In genomic region chr17:850828-851759, GRCh38 we compare ENCODE assay signal across 15 cellular contexts.
DNase-seq lines count a peak whose midpoint lies in the region; ATAC-seq and TF ChIP-seq lines count a peak whose summit lies in the region.
"Had no signal": no experiment of that assay in that cellular context is flagged by ENCODE, and none has a peak within 500 bp of the region (broad histone marks: within the 10 kb centered on the region; RNA-seq: fewer than 3 reads in every experiment).

No MANE protein-coding gene starts in this region.

- no peaks in the 10 kb centered on the region for H4K20me1 ChIP-seq in GM23248 (ENCODE audit: insufficient read depth)
- H4K20me1 ChIP-seq in mammary epithelial cell (ENCODE audit: insufficient read depth, low read length), result no peaks in the 10 kb centered on the region

- no peaks in the 10 kb centered on the region for H3K9me2 ChIP-seq in GM23248 (ENCODE audit: insufficient read depth)

- intact Hi-C loops in mammary epithelial cell (cut with micrococcal nuclease), result no loop called here
- intact Hi-C loops in gastrocnemius medialis (cut with DNase I; ENCODE audit: low total_unique reads), result no loop called here
- intact Hi-C loops in activated CD4-positive, alpha-beta T cell treated with anti-CD3 and anti-CD28 coated beads, Interleukin-2, amount 10 ng/mL, durations not matched to agents 24 days and 14 days (cut with micrococcal nuclease), result no loop called here

- dilution Hi-C loops in mammary epithelial cell (cut with HindIII; ENCODE audit: low sequenced_read_pairs), result no loop called here

- H3K4me3 ChIP-seq in GM23248 (peak overlapping the region; percentile 68), mammary epithelial cell (replicated peaks in 1 of 3; ENCODE audit: insufficient read depth in 1 of 3, low read depth in 2 of 3, low read length in 3 of 3) (no peak overlapping the region), right atrium auricular region (peak overlapping the region in 1 of 2 donors; percentile 26), gastrocnemius medialis (peak overlapping the region; percentile 15 to 38 (median 34))
- H3K4me3 ChIP-seq: pancreas had no signal

- H3K27me3 Mint-ChIP-seq in activated CD4-positive, alpha-beta T cell treated with anti-CD3 and anti-CD28 coated beads, Interleukin-2, amount 10 ng/mL, durations not matched to agents 24 days and 14 days, result peaks cover 20% of the 10 kb centered on the region

- BruUV-seq in mammary epithelial cell (replicated peaks; lab: Mats Ljungman, UMichigan), result no TSS peak

- 19 to 20% methylated on average over 32 of the region's 32 CpGs for WGBS in GM23248 (ENCODE audit: low coverage in 1 of 2, low lambda C conversion rate in 2 of 2, missing lambda C conversion rate in 2 of 2), 2 experiments
- 51% methylated on average over 23 of the region's 32 CpGs for WGBS in mammary epithelial cell (ENCODE audit: low coverage, missing lambda C conversion rate)

- peak overlapping the region; percentile 82 for H2AFZ ChIP-seq in GM23248
- no peak overlapping the region for H2AFZ ChIP-seq in mammary epithelial cell (ENCODE audit: low read depth, low read length)

- no peak for TF ChIP-seq CTCF in mammary epithelial cell (conservative IDR thresholded peaks at IDR 0.05 in 1 of 2, IDR thresholded peaks at IDR 0.05 in 1 of 2; ENCODE audit: extremely low read depth in 1 of 2, insufficient read depth in 1 of 2, low read depth in 1 of 2, low read length in 2 of 2)
- TF ChIP-seq CTCF in right atrium auricular region (IDR thresholded peaks at IDR 0.05), result no peak
- no peak for TF ChIP-seq CTCF in gastrocnemius medialis (IDR thresholded peaks at IDR 0.05 in 4 of 5, conservative IDR thresholded peaks at IDR 0.05 in 1 of 5)

- H3K36me3 ChIP-seq in GM23248 (ENCODE audit: low read depth), result no peaks in the 10 kb centered on the region
- H3K36me3 ChIP-seq in mammary epithelial cell (ENCODE audit: insufficient read depth, low read length), result no peaks in the 10 kb centered on the region
- H3K36me3 ChIP-seq in right atrium auricular region, result no peaks in the 10 kb centered on the region
- no peaks in the 10 kb centered on the region for H3K36me3 ChIP-seq in gastrocnemius medialis
- H3K36me3 ChIP-seq: pancreas had no signal

- peak overlapping the region; percentile 93 for H3K27ac ChIP-seq in GM23248
- H3K27ac ChIP-seq in mammary epithelial cell (ENCODE audit: insufficient read depth, low read depth, low read length), result no peak overlapping the region
- peak overlapping the region; percentile 35 to 58 for H3K27ac ChIP-seq in right atrium auricular region
- H3K27ac ChIP-seq in gastrocnemius medialis, result peak overlapping the region; percentile 86 to 90 (median 89)
- H3K27ac ChIP-seq: HL-60, pancreas had no signal

- peak; percentile 44 to 65 for TF ChIP-seq POLR2A in gastrocnemius medialis (IDR thresholded peaks at IDR 0.05)

- peaks cover 21% of the 10 kb centered on the region for H3F3A ChIP-seq in GM23248 (ENCODE audit: insufficient read depth)

- H3K9me3 ChIP-seq in GM23248 (ENCODE audit: low read depth) (no peaks in the 10 kb centered on the region), mammary epithelial cell (replicated peaks; ENCODE audit: insufficient read depth, low read length) (no peaks in the 10 kb centered on the region), right atrium auricular region (no peaks in the 10 kb centered on the region), gastrocnemius medialis (no peaks in the 10 kb centered on the region)
- H3K9me3 ChIP-seq: pancreas had no signal

- H3K9me3 Mint-ChIP-seq in activated CD4-positive, alpha-beta T cell treated with anti-CD3 and anti-CD28 coated beads, Interleukin-2, amount 10 ng/mL, durations not matched to agents 24 days and 14 days, result no peaks in the 10 kb centered on the region
- H3K9me3 Mint-ChIP-seq: activated naive CD8-positive, alpha-beta T cell treated with anti-CD3 and anti-CD28 coated beads, Interleukin-2, amount 10 ng/mL, durations not matched to agents 7 days and 5 days had no signal

- ATAC-seq in gastrocnemius medialis, result peak; percentile 89 to 92
- no peak for ATAC-seq in HG03378 (IDR thresholded peaks at IDR 0.05; ENCODE audit: unreplicated experiment)
- no peak for ATAC-seq in GM19467 (IDR thresholded peaks at IDR 0.05; ENCODE audit: unreplicated experiment)

- H3K79me2 ChIP-seq in GM23248 (ENCODE audit: insufficient read depth), result peaks cover 42% of the 10 kb centered on the region
- peaks cover 85% of the 10 kb centered on the region for H3K79me2 ChIP-seq in mammary epithelial cell (ENCODE audit: insufficient read depth, low read length)

- peak overlapping the region; percentile 93 for H3K4me2 ChIP-seq in GM23248 (ENCODE audit: unreplicated experiment)
- peak overlapping the region; percentile 42 for H3K4me2 ChIP-seq in mammary epithelial cell (ENCODE audit: insufficient read depth, low read depth, low read length)

- no peaks in the 10 kb centered on the region for H3K36me3 Mint-ChIP-seq in activated CD4-positive, alpha-beta T cell treated with anti-CD3 and anti-CD28 coated beads, Interleukin-2, amount 10 ng/mL, durations not matched to agents 24 days and 14 days (ENCODE audit: low read depth)
- H3K36me3 Mint-ChIP-seq: activated naive CD8-positive, alpha-beta T cell treated with anti-CD3 and anti-CD28 coated beads, Interleukin-2, amount 10 ng/mL, durations not matched to agents 7 days and 5 days had no signal

- H3K4me3 Mint-ChIP-seq in activated CD4-positive, alpha-beta T cell treated with anti-CD3 and anti-CD28 coated beads, Interleukin-2, amount 10 ng/mL, durations not matched to agents 24 days and 14 days, result no peak overlapping the region
- H3K4me3 Mint-ChIP-seq: activated naive CD8-positive, alpha-beta T cell treated with anti-CD3 and anti-CD28 coated beads, Interleukin-2, amount 10 ng/mL, durations not matched to agents 7 days and 5 days had no signal

- DNase-seq in GM23248 (peak; percentile 90), mammary epithelial cell (peak; percentile 64), right atrium auricular region (ENCODE audit: low spot score) (peak; percentile 62), gastrocnemius medialis (peak; percentile 76 to 85), DMS114 treated with DMSO at 0.1 percent for 48 hours (lab: John Stamatoyannopoulos, UW; ENCODE audit: unreplicated experiment) (no peak)
- no peak for DNase-seq in activated CD4-positive, alpha-beta T cell treated with anti-CD3 and anti-CD28 coated beads, Interleukin-2, amount 10 ng/mL, durations not matched to agents 24 days and 14 days
- DNase-seq: activated CD4-positive, alpha-beta T cell treated with anti-CD3 and anti-CD28 coated beads, Interleukin-2, amount 50 U/mL, for 1 hour; activated naive CD8-positive, alpha-beta T cell treated with anti-CD3 and anti-CD28 coated beads, Interleukin-2, amount 10 ng/mL, durations not matched to agents 7 days and 5 days; DND-41; NCI-H1436 treated with DMSO at 0.1 percent for 48 hours; pancreas; SHP77 had no signal

- in situ Hi-C loops in GM23248 (cut with MboI), result no loop called here
- in situ Hi-C loops in mammary epithelial cell (cut with MboI; ENCODE audit: low sequenced_read_pairs in 2 of 2), result no loop called here
- in situ Hi-C loops in gastrocnemius medialis (cut with MboI; ENCODE audit: low sequenced_read_pairs in 4 of 4), result no loop called here

- H3K27ac Mint-ChIP-seq in activated CD4-positive, alpha-beta T cell treated with anti-CD3 and anti-CD28 coated beads, Interleukin-2, amount 10 ng/mL, durations not matched to agents 24 days and 14 days, result no peak overlapping the region
- H3K27ac Mint-ChIP-seq: activated naive CD8-positive, alpha-beta T cell treated with anti-CD3 and anti-CD28 coated beads, Interleukin-2, amount 10 ng/mL, durations not matched to agents 7 days and 5 days had no signal

- H3K27me3 ChIP-seq in GM23248 (replicated peaks; ENCODE audit: insufficient read depth), result no peaks in the 10 kb centered on the region
- H3K27me3 ChIP-seq in mammary epithelial cell (ENCODE audit: insufficient read depth, low read length), result no peaks in the 10 kb centered on the region
- H3K27me3 ChIP-seq in right atrium auricular region, result no peaks in the 10 kb centered on the region
- H3K27me3 ChIP-seq in gastrocnemius medialis, result no peaks in the 10 kb centered on the region
- H3K27me3 ChIP-seq: pancreas had no signal

- CTCF ChIA-PET in mammary epithelial cell (lab: Charles Lee; ENCODE audit: low non-redundant PET), result no interaction called here

- H3K4me1 ChIP-seq in GM23248 (ENCODE audit: insufficient read depth), result peaks cover 21% of the 10 kb centered on the region
- H3K4me1 ChIP-seq in mammary epithelial cell (ENCODE audit: insufficient read depth, low read length), result peaks cover 10% of the 10 kb centered on the region
- H3K4me1 ChIP-seq in right atrium auricular region, result peaks cover 0 to 42% of the 10 kb centered on the region in 2 donors
- peaks cover 42 to 65% of the 10 kb centered on the region in 2 donors for H3K4me1 ChIP-seq in gastrocnemius medialis

- H3K9ac ChIP-seq in GM23248 (peak overlapping the region; percentile 88), mammary epithelial cell (ENCODE audit: insufficient read depth, low read length) (no peak overlapping the region)

- H3K4me1 Mint-ChIP-seq in activated CD4-positive, alpha-beta T cell treated with anti-CD3 and anti-CD28 coated beads, Interleukin-2, amount 10 ng/mL, durations not matched to agents 24 days and 14 days, result no peaks in the 10 kb centered on the region

Comparison
In these comparisons a context has a peak if more than half of its experiments do, and no peak if none do; other contexts are left out.
1. DNase-seq: peak in GM23248 (single experiment), mammary epithelial cell (single experiment), right atrium auricular region (single experiment) and gastrocnemius medialis (2 of 2); none in activated CD4-positive, alpha-beta T cell treated with anti-CD3 and anti-CD28 coated beads, Interleukin-2, amount 10 ng/mL, durations not matched to agents 24 days and 14 days (single experiment) and DMS114 treated with DMSO at 0.1 percent for 48 hours (single experiment).
2. H3K4me3 ChIP-seq: peak in GM23248 (single experiment) and gastrocnemius medialis (4 of 4); none in mammary epithelial cell (0 of 3).
3. ATAC-seq: peak in gastrocnemius medialis (2 of 2); none in HG03378 (single experiment) and GM19467 (single experiment).